Comparison of ENCODE assay signal across 1 cellular context in the genomic region with DNA sequence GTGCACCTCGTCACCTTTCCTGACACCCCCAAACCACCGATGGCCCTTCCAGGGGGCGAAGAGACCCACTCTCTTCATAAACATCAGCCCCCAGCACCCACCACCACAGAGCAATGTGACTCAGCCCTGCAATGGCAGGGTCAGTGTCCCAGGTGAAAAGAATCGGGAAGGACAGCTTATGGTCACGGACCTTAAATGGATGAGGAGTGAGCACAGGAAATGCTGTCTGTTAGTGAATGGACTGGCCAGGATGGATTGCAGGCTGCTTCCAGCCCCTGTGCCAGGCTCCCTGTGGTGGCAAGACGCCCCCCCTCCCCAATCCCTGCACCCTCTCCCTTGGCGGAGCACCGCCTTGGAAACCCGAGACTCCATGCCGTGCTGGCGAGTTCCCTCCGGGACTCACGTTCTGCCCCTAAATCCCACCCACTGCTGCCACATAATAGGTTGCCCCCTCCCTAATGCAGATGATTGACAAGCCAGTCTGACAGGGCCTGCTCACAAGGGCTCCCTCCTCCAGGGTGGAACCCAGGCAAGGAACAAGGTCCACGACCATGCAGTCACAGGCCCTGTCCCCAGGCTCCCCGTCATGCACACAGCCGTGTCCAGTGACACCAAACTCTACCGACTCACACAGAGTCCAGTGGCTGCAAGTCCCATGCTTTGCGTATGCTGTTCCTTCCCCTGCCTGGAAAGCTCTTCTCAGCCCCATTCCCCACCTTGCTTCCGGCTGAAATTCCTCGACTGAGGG.
TF ChIP-seq lines count a peak whose summit lies in the region.

No MANE protein-coding gene starts in this region.

TF ChIP-seq in HepG2, 621 proteins besides CTCF, POLR2A, EP300 and RAD21 (continues in another document):
- TF ChIP-seq PPARG (CRISPR knock-in tag; conservative IDR thresholded peaks at IDR 0.05) (peak; percentile 49; the same call in 1 of the 2 replicates), RELA (CRISPR knock-in tag; IDR thresholded peaks at IDR 0.05) (no peak), ZNF552 (CRISPR knock-in tag; IDR thresholded peaks at IDR 0.05; ENCODE audit: borderline replicate concordance) (no peak), TIGD3 (CRISPR knock-in tag; IDR thresholded peaks at IDR 0.05; ENCODE audit: borderline replicate concordance) (no peak), NCOR1 (IDR thresholded peaks at IDR 0.05; ENCODE audit: borderline replicate concordance, low read length) (no peak; the same call in 1 of the 2 replicates), ZNF740 (CRISPR knock-in tag; IDR thresholded peaks at IDR 0.05) (0 out of 2 replicates have a peak, but pooled peaks have one; percentile 46), SOX5 (CRISPR knock-in tag; IDR thresholded peaks at IDR 0.05; ENCODE audit: borderline replicate concordance) (peak; percentile 11; the same call in 1 of the 2 replicates), ZNF570 (CRISPR knock-in tag; IDR thresholded peaks at IDR 0.05; ENCODE audit: borderline replicate concordance) (no peak), ZNF558 (CRISPR knock-in tag; IDR thresholded peaks at IDR 0.05; ENCODE audit: borderline replicate concordance) (0 out of 2 replicates have a peak, but pooled peaks have one; percentile 23), ZNF660 (CRISPR knock-in tag; IDR thresholded peaks at IDR 0.05; ENCODE audit: borderline replicate concordance, low read depth) (no peak), KDM2A (CRISPR knock-in tag; IDR thresholded peaks at IDR 0.05; ENCODE audit: borderline replicate concordance, low read depth) (peak; percentile 87), ZNF878 (CRISPR knock-in tag; IDR thresholded peaks at IDR 0.05) (0 out of 2 replicates have a peak, but pooled peaks have one; percentile 40), MBNL3 (CRISPR knock-in tag; conservative IDR thresholded peaks at IDR 0.05) (no peak), RFXANK (CRISPR knock-in tag; IDR thresholded peaks at IDR 0.05) (no peak), HOXA9 (CRISPR knock-in tag; IDR thresholded peaks at IDR 0.05; ENCODE audit: borderline replicate concordance) (0 out of 2 replicates have a peak, but pooled peaks have one; percentile 20), HCFC1 (IDR thresholded peaks at IDR 0.05; ENCODE audit: low read depth, low read length) (no peak), SRSF9 (IDR thresholded peaks at IDR 0.05; ENCODE audit: borderline replicate concordance, insufficient read depth, low read depth, low read length, poor library complexity, severe bottlenecking) (no peak), RFXAP (CRISPR knock-in tag; IDR thresholded peaks at IDR 0.05; ENCODE audit: borderline replicate concordance) (no peak), GZF1 (CRISPR knock-in tag; IDR thresholded peaks at IDR 0.05) (no peak; the same call in 1 of the 2 replicates), KDM5A (IDR thresholded peaks at IDR 0.05; ENCODE audit: borderline replicate concordance, low read length) (no peak), ATF7 (IDR thresholded peaks at IDR 0.05) (no peak), ATF7 (CRISPR knock-in tag; IDR thresholded peaks at IDR 0.05) (no peak), ZNF720 (CRISPR knock-in tag; IDR thresholded peaks at IDR 0.05) (no peak), ZBTB7B (CRISPR knock-in tag; IDR thresholded peaks at IDR 0.05) (no peak), AGO2 (optimal IDR thresholded peaks at IDR 0.05; ENCODE audit: low read depth, low read length) (no peak), ZNF629 (CRISPR knock-in tag; conservative IDR thresholded peaks at IDR 0.05) (0 out of 2 replicates have a peak, but pooled peaks have one; percentile 6), ZKSCAN8 (CRISPR knock-in tag; IDR thresholded peaks at IDR 0.05; ENCODE audit: borderline replicate concordance) (no peak), HOXA7 (CRISPR knock-in tag; IDR thresholded peaks at IDR 0.05) (no peak), ZNF280B (CRISPR knock-in tag; IDR thresholded peaks at IDR 0.05; ENCODE audit: borderline replicate concordance) (peak; percentile 69), SALL1 (CRISPR knock-in tag; IDR thresholded peaks at IDR 0.05) (peak; percentile 81), TBL1XR1 (IDR thresholded peaks at IDR 0.05; ENCODE audit: borderline replicate concordance, low read length, partially characterized antibody) (no peak), KAT7 (CRISPR knock-in tag; IDR thresholded peaks at IDR 0.05; ENCODE audit: borderline replicate concordance) (no peak), YY1 (IDR thresholded peaks at IDR 0.05; ENCODE audit: insufficient read depth, insufficient replicate concordance, low read depth, low read length) (peak; percentile 26), HNF4G (IDR thresholded peaks at IDR 0.05; ENCODE audit: borderline replicate concordance, low read depth, low read length) (peak; percentile 59), HNF4G (CRISPR knock-in tag; IDR thresholded peaks at IDR 0.05; ENCODE audit: borderline replicate concordance, low read depth) (no peak), MYC (CRISPR knock-in tag; IDR thresholded peaks at IDR 0.05; ENCODE audit: borderline replicate concordance) (peak; percentile 72; the same call in 1 of the 2 replicates), ZNF703 (CRISPR knock-in tag; IDR thresholded peaks at IDR 0.05; ENCODE audit: borderline replicate concordance) (no peak), EED (CRISPR knock-in tag; IDR thresholded peaks at IDR 0.05) (no peak), ZBTB1 (CRISPR knock-in tag; IDR thresholded peaks at IDR 0.05; ENCODE audit: borderline replicate concordance) (no peak), ZNF33B (CRISPR knock-in tag; IDR thresholded peaks at IDR 0.05) (no peak), ZBTB38 (CRISPR knock-in tag; IDR thresholded peaks at IDR 0.05) (peak; percentile 73; the same call in 1 of the 2 replicates), TAF15 (IDR thresholded peaks at IDR 0.05; ENCODE audit: low read depth, low read length, poor library complexity, severe bottlenecking) (no peak), TOE1 (CRISPR knock-in tag; IDR thresholded peaks at IDR 0.05) (no peak)
- TF ChIP-seq, protein P1, sequence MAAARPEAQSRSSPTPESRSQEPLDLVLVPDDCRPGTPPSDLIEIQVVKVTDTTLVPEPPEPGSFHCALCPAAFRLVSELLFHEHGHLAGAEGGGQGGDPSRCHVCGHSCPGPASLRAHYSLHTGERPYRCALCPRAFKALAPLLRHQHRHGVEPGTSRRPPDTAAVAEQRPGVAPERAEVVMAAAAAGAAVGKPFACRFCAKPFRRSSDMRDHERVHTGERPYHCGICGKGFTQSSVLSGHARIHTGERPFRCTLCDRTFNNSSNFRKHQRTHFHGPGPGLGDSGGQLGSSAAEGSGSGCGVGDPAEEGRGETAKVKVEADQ (CRISPR knock-in tag; IDR thresholded peaks at IDR 0.05; ENCODE audit: borderline replicate concordance): no peak
- TF ChIP-seq, protein P2, sequence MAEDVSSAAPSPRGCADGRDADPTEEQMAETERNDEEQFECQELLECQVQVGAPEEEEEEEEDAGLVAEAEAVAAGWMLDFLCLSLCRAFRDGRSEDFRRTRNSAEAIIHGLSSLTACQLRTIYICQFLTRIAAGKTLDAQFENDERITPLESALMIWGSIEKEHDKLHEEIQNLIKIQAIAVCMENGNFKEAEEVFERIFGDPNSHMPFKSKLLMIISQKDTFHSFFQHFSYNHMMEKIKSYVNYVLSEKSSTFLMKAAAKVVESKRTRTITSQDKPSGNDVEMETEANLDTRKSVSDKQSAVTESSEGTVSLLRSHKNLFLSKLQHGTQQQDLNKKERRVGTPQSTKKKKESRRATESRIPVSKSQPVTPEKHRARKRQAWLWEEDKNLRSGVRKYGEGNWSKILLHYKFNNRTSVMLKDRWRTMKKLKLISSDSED (CRISPR knock-in tag; IDR thresholded peaks at IDR 0.05): no peak
- TF ChIP-seq, protein P3, sequence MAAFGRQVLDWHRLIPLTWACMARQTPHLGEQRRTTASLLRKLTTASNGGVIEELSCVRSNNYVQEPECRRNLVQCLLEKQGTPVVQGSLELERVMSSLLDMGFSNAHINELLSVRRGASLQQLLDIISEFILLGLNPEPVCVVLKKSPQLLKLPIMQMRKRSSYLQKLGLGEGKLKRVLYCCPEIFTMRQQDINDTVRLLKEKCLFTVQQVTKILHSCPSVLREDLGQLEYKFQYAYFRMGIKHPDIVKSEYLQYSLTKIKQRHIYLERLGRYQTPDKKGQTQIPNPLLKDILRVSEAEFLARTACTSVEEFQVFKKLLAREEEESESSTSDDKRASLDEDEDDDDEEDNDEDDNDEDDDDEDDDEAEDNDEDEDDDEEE (CRISPR knock-in tag; IDR thresholded peaks at IDR 0.05): no peak
- TF ChIP-seq, protein P4, sequence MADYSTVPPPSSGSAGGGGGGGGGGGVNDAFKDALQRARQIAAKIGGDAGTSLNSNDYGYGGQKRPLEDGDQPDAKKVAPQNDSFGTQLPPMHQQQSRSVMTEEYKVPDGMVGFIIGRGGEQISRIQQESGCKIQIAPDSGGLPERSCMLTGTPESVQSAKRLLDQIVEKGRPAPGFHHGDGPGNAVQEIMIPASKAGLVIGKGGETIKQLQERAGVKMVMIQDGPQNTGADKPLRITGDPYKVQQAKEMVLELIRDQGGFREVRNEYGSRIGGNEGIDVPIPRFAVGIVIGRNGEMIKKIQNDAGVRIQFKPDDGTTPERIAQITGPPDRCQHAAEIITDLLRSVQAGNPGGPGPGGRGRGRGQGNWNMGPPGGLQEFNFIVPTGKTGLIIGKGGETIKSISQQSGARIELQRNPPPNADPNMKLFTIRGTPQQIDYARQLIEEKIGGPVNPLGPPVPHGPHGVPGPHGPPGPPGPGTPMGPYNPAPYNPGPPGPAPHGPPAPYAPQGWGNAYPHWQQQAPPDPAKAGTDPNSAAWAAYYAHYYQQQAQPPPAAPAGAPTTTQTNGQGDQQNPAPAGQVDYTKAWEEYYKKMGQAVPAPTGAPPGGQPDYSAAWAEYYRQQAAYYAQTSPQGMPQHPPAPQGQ (CRISPR knock-in tag; IDR thresholded peaks at IDR 0.05; ENCODE audit: borderline replicate concordance): no peak
- TF ChIP-seq, protein P5, sequence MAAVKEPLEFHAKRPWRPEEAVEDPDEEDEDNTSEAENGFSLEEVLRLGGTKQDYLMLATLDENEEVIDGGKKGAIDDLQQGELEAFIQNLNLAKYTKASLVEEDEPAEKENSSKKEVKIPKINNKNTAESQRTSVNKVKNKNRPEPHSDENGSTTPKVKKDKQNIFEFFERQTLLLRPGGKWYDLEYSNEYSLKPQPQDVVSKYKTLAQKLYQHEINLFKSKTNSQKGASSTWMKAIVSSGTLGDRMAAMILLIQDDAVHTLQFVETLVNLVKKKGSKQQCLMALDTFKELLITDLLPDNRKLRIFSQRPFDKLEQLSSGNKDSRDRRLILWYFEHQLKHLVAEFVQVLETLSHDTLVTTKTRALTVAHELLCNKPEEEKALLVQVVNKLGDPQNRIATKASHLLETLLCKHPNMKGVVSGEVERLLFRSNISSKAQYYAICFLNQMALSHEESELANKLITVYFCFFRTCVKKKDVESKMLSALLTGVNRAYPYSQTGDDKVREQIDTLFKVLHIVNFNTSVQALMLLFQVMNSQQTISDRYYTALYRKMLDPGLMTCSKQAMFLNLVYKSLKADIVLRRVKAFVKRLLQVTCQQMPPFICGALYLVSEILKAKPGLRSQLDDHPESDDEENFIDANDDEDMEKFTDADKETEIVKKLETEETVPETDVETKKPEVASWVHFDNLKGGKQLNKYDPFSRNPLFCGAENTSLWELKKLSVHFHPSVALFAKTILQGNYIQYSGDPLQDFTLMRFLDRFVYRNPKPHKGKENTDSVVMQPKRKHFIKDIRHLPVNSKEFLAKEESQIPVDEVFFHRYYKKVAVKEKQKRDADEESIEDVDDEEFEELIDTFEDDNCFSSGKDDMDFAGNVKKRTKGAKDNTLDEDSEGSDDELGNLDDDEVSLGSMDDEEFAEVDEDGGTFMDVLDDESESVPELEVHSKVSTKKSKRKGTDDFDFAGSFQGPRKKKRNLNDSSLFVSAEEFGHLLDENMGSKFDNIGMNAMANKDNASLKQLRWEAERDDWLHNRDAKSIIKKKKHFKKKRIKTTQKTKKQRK (IDR thresholded peaks at IDR 0.05; ENCODE audit: low read length): no peak
- TF ChIP-seq, protein P6, sequence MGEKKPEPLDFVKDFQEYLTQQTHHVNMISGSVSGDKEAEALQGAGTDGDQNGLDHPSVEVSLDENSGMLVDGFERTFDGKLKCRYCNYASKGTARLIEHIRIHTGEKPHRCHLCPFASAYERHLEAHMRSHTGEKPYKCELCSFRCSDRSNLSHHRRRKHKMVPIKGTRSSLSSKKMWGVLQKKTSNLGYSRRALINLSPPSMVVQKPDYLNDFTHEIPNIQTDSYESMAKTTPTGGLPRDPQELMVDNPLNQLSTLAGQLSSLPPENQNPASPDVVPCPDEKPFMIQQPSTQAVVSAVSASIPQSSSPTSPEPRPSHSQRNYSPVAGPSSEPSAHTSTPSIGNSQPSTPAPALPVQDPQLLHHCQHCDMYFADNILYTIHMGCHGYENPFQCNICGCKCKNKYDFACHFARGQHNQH (CRISPR knock-in tag; IDR thresholded peaks at IDR 0.05): no peak
- TF ChIP-seq, protein P7, sequence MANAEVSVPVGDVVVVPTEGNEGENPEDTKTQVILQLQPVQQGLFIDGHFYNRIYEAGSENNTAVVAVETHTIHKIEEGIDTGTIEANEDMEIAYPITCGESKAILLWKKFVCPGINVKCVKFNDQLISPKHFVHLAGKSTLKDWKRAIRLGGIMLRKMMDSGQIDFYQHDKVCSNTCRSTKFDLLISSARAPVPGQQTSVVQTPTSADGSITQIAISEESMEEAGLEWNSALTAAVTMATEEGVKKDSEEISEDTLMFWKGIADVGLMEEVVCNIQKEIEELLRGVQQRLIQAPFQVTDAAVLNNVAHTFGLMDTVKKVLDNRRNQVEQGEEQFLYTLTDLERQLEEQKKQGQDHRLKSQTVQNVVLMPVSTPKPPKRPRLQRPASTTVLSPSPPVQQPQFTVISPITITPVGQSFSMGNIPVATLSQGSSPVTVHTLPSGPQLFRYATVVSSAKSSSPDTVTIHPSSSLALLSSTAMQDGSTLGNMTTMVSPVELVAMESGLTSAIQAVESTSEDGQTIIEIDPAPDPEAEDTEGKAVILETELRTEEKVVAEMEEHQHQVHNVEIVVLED (CRISPR knock-in tag; IDR thresholded peaks at IDR 0.05; ENCODE audit: borderline replicate concordance): no peak
